Comparison of ENCODE assay signal across 9 cellular contexts in the genomic region with DNA sequence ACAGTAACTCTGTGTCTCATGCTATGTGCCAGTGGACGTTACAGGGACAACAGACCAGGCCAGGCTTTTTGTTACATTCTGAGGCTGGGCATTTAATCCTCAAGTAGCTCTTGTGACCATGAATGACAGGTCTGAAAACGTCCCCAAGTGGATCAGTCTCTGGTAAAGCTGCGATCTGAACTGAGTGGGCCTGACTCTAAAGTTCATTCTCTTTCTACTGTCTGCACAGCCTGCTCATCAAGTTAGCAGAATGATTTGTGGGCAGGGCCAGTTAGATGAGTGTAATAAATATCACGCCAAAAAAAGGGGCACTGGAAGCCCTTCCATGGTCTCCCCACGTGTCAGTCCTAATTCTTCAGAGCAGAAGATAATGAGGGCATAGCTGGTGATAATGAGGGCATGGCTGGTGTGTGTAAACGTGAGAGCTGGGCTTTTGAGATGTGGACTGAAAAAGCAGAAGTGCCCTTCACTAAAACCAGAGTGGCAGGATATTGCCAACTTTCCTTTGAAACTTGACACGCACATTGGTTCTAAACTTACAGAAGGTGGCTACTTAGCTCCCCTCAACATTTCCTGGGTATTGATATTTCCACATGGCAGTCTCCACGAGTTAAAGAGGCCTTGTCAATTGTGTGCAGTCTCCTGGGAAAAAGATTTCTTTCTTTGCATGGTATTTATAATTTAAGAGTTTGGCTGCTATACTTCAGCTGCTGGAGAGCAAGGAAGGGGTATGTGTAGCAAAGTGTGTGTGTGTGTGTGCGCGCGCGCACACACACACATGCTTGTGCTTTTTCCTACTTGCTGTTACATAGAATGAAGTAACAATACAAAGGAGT.
DNase-seq lines count a peak whose midpoint lies in the region; ATAC-seq and TF ChIP-seq lines count a peak whose summit lies in the region.
"Had no signal": no experiment of that assay in that cellular context is flagged by ENCODE, and none has a peak within 500 bp of the region (broad histone marks: within the 10 kb centered on the region; RNA-seq: fewer than 3 reads in every experiment).

No MANE protein-coding gene starts in this region.

- H3K36me3 ChIP-seq in mesendoderm (ENCODE audit: control insufficient read depth, insufficient read depth, low read length): peaks cover 2% of the 10 kb centered on the region

- ATAC-seq in GM18858 (IDR thresholded peaks at IDR 0.05; ENCODE audit: unreplicated experiment): peak; percentile 66

- no peak overlapping the region for H4K5ac ChIP-seq in mesendoderm (ENCODE audit: low read length)

- H2BK120ac ChIP-seq in mesendoderm (ENCODE audit: low read depth, low read length): no peak overlapping the region

- H3K9ac ChIP-seq in mesendoderm (ENCODE audit: low read length): no peak overlapping the region

- no peak overlapping the region for H3K4me3 ChIP-seq in mesendoderm (ENCODE audit: low read length)

- DNase-seq in KBM-7 (peak; percentile 85), NOMO-1 treated with dmso at 0.1 percent for 144 hours (lab: John Stamatoyannopoulos, UW; ENCODE audit: unreplicated experiment) (peak; percentile 88), mesendoderm (no peak), activated T-cell treated with anti-CD3 and anti-CD28 coated beads for 4 hours (no peak), dermis blood vessel endothelial cell (no peak), mucosa of gallbladder (ENCODE audit: low spot score) (no peak), erythroblast (lab: John Stamatoyannopoulos, UW) (no peak)
- DNase-seq: Caco-2 had no signal

- H3K79me2 ChIP-seq in mesendoderm (ENCODE audit: control insufficient read depth, insufficient read depth, low read length): no peaks in the 10 kb centered on the region

- no peak overlapping the region for H3K4me2 ChIP-seq in mesendoderm (ENCODE audit: low read length)

- H3K79me1 ChIP-seq in mesendoderm (ENCODE audit: low read length): no peaks in the 10 kb centered on the region

- H3K4ac ChIP-seq in mesendoderm (ENCODE audit: low read depth, low read length): no peak overlapping the region

- in situ Hi-C loops in KBM-7 (cut with MboI; ENCODE audit: low pct_unique_long_range_greater_than_20kb, low sequenced_read_pairs): no loop called here

- no peak overlapping the region for H3K18ac ChIP-seq in mesendoderm (ENCODE audit: low read length)

- H2AK5ac ChIP-seq in mesendoderm (ENCODE audit: low read length): no peak overlapping the region

- H3K23ac ChIP-seq in mesendoderm (ENCODE audit: low read length): peak overlapping the region; percentile 18

- H4K8ac ChIP-seq in mesendoderm (ENCODE audit: low read depth, low read length): no peak overlapping the region

- H3K56ac ChIP-seq in mesendoderm (ENCODE audit: low read length): no peak overlapping the region

- no peaks in the 10 kb centered on the region for H3K27me3 ChIP-seq in mesendoderm (ENCODE audit: insufficient read depth, low read length, poor library complexity)

- no peak for TF ChIP-seq POLR2A in erythroblast (IDR thresholded peaks at IDR 0.05; ENCODE audit: low read length)

- H2BK15ac ChIP-seq in mesendoderm (replicated peaks; ENCODE audit: low read depth): no peak overlapping the region

- H2BK5ac ChIP-seq in mesendoderm (ENCODE audit: low read length): no peak overlapping the region

- peaks cover 2% of the 10 kb centered on the region for H3K4me1 ChIP-seq in mesendoderm (ENCODE audit: control insufficient read depth, low read depth, low read length)
- H3K4me1 ChIP-seq: Caco-2 had no signal

- no peak overlapping the region for H3K27ac ChIP-seq in mesendoderm (ENCODE audit: low read depth, low read length)

- no CpG with 5 or more reads among the region's 12 CpGs for WGBS in mesendoderm (ENCODE audit: extremely low coverage, insufficient coverage, low lambda C conversion rate)

Comparison
In these comparisons a context has a peak if more than half of its experiments do, and no peak if none do; other contexts are left out.
1. DNase-seq: peak in KBM-7 (single experiment) and NOMO-1 treated with dmso at 0.1 percent for 144 hours (single experiment); none in mesendoderm (single experiment), activated T-cell treated with anti-CD3 and anti-CD28 coated beads for 4 hours (single experiment), dermis blood vessel endothelial cell (single experiment), mucosa of gallbladder (single experiment) and erythroblast (0 of 2).